Comparison of ENCODE assay signal across 1 cellular context in the genomic region with DNA sequence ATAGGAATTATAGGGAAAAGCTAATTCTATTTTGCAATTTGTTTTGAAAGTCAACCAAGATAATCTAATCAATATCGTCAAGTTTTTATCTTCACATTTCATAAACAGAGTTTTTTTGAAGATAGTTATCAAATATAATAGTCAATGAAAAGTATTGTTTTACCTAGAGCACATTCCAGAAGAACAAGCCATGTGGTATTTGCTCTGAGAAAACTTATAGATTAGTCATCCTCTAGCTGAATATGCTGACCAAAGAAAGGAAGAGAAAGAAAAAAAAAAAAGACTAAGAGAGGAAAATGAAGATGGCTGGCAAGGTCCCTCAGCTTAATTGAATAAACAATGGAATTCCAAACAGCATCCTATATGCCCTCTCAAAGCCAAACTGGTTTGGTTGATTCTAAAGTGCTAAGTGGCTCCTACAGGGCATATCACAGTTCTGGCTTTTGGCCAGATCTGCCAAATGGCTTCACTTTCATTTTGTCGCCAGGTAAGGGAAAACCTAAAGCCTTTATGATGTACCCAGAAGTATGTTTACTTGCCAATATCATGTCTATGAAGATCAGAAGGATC.
TF ChIP-seq lines count a peak whose summit lies in the region.

No MANE protein-coding gene starts in this region.

TF ChIP-seq in SK-N-SH treated with all-trans-retinoic acid at 6 μM for 48 hours, 23 proteins besides CTCF, POLR2A, EP300 and RAD21 (continued from another document):
- TF ChIP-seq, protein P1, sequence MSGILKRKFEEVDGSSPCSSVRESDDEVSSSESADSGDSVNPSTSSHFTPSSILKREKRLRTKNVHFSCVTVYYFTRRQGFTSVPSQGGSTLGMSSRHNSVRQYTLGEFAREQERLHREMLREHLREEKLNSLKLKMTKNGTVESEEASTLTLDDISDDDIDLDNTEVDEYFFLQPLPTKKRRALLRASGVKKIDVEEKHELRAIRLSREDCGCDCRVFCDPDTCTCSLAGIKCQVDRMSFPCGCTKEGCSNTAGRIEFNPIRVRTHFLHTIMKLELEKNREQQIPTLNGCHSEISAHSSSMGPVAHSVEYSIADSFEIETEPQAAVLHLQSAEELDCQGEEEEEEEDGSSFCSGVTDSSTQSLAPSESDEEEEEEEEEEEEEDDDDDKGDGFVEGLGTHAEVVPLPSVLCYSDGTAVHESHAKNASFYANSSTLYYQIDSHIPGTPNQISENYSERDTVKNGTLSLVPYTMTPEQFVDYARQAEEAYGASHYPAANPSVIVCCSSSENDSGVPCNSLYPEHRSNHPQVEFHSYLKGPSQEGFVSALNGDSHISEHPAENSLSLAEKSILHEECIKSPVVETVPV (CRISPR knock-in tag; IDR thresholded peaks at IDR 0.05), result no peak
- TF ChIP-seq, protein P2, sequence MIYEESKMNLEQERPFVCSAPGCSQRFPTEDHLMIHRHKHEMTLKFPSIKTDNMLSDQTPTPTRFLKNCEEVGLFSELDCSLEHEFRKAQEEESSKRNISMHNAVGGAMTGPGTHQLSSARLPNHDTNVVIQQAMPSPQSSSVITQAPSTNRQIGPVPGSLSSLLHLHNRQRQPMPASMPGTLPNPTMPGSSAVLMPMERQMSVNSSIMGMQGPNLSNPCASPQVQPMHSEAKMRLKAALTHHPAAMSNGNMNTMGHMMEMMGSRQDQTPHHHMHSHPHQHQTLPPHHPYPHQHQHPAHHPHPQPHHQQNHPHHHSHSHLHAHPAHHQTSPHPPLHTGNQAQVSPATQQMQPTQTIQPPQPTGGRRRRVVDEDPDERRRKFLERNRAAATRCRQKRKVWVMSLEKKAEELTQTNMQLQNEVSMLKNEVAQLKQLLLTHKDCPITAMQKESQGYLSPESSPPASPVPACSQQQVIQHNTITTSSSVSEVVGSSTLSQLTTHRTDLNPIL (CRISPR knock-in tag; IDR thresholded peaks at IDR 0.05; ENCODE audit: low read depth), result no peak
